14 cellular contexts compared by ENCODE assay signal in genomic region chr9:38687992-38688391, GRCh38. TPM values are rescaled to one million over a fixed set of nuclear protein-coding genes. Genes with fewer than 3 reads are reported as not detected.
DNase-seq lines count a peak whose midpoint lies in the region; ATAC-seq, FAIRE-seq and TF ChIP-seq lines count a peak whose summit lies in the region.
"Had no signal": no experiment of that assay in that cellular context is flagged by ENCODE, and none has a peak within 500 bp of the region (broad histone marks: within the 10 kb centered on the region; RNA-seq: fewer than 3 reads in every experiment).

No MANE protein-coding gene starts in this region.

- BruUV-seq in mammary epithelial cell (replicated peaks; lab: Mats Ljungman, UMichigan) = no TSS peak

- dilution Hi-C loops in mammary epithelial cell (cut with HindIII; ENCODE audit: low sequenced_read_pairs) = no loop called here

- no peaks in the 10 kb centered on the region for H3K79me2 ChIP-seq in mammary epithelial cell (ENCODE audit: insufficient read depth, low read length)

- H3K4me1 ChIP-seq in mammary epithelial cell (ENCODE audit: insufficient read depth, low read length) = peaks cover 7% of the 10 kb centered on the region
- H3K4me1 ChIP-seq in kidney (ENCODE audit: control insufficient read depth in 1 of 2, insufficient read depth in 1 of 2, low read depth in 1 of 2, low read length in 2 of 2) = peaks cover 3% of the 10 kb centered on the region in 2 donors

- in situ Hi-C loops in mammary epithelial cell (cut with MboI; ENCODE audit: low sequenced_read_pairs in 2 of 2) = no loop called here

- DNase-seq in DMS153 (lab: John Stamatoyannopoulos, UW) (peak; percentile 23), DMS153 treated with DMSO at 0.1 percent for 48 hours (lab: John Stamatoyannopoulos, UW; ENCODE audit: unreplicated experiment) (no peak), mammary epithelial cell (no peak), kidney (no peak), NAMALWA (ENCODE audit: low spot score) (no peak)
- no peak for DNase-seq in activated CD8-positive, alpha-beta memory T cell treated with anti-CD3 and anti-CD28 coated beads, Interleukin-2, amount 10 ng/mL, durations not matched to agents 7 days and 5 days
- DNase-seq: NCI-H2081 treated with DMSO at 0.1 percent for 48 hours had no signal

- H4K20me1 ChIP-seq in mammary epithelial cell (ENCODE audit: insufficient read depth, low read length) = no peaks in the 10 kb centered on the region

- FAIRE-seq in kidney (lab: Jason Lieb, UNC) = no peak

- no peak overlapping the region for H3K27ac ChIP-seq in mammary epithelial cell (ENCODE audit: insufficient read depth, low read depth, low read length)
- H3K27ac ChIP-seq in kidney (ENCODE audit: low read depth in 2 of 2, low read length in 2 of 2) = no peak overlapping the region
- peak overlapping the region; percentile 93 for H3K27ac ChIP-seq in temporal lobe (ENCODE audit: low read depth, low read length)
- H3K27ac ChIP-seq: skin epidermis had no signal

- ATAC-seq in HG02642 (IDR thresholded peaks at IDR 0.05; ENCODE audit: poor library complexity, unreplicated experiment) = no peak
- ATAC-seq in activated CD8-positive, alpha-beta memory T cell treated with anti-CD3 and anti-CD28 coated beads, Interleukin-2, amount 10 ng/mL, durations not matched to agents 7 days and 5 days = no peak

- H3K27ac Mint-ChIP-seq in activated CD8-positive, alpha-beta memory T cell treated with anti-CD3 and anti-CD28 coated beads, Interleukin-2, amount 10 ng/mL, durations not matched to agents 7 days and 5 days = no peak overlapping the region
- H3K27ac Mint-ChIP-seq: nephron, type B pancreatic cell had no signal

- no peak for TF ChIP-seq CTCF in mammary epithelial cell (conservative IDR thresholded peaks at IDR 0.05 in 1 of 2, IDR thresholded peaks at IDR 0.05 in 1 of 2; ENCODE audit: extremely low read depth in 1 of 2, insufficient read depth in 1 of 2, low read depth in 1 of 2, low read length in 2 of 2)
- TF ChIP-seq CTCF in kidney (IDR thresholded peaks at IDR 0.05; ENCODE audit: borderline replicate concordance, extremely low read depth, insufficient read depth) = no peak

- no peaks in the 10 kb centered on the region for H3K27me3 ChIP-seq in mammary epithelial cell (ENCODE audit: insufficient read depth, low read length)

- intact Hi-C loops in mammary epithelial cell (cut with micrococcal nuclease) = no loop called here
- intact Hi-C loops in kidney (cut with DNase I) = no loop called here

- H3K9me3 ChIP-seq in mammary epithelial cell (replicated peaks; ENCODE audit: insufficient read depth, low read length) (no peaks in the 10 kb centered on the region), kidney (ENCODE audit: control insufficient read depth in 1 of 2, low read length in 2 of 2) (no peaks in the 10 kb centered on the region)

- no peaks in the 10 kb centered on the region for H3K36me3 Mint-ChIP-seq in activated CD8-positive, alpha-beta memory T cell treated with anti-CD3 and anti-CD28 coated beads, Interleukin-2, amount 10 ng/mL, durations not matched to agents 7 days and 5 days
- H3K36me3 Mint-ChIP-seq: type B pancreatic cell had no signal

- peak overlapping the region; percentile 63 for H3K4me2 ChIP-seq in mammary epithelial cell (ENCODE audit: insufficient read depth, low read depth, low read length)

- no peaks in the 10 kb centered on the region for H3K9me3 Mint-ChIP-seq in activated CD8-positive, alpha-beta memory T cell treated with anti-CD3 and anti-CD28 coated beads, Interleukin-2, amount 10 ng/mL, durations not matched to agents 7 days and 5 days (ENCODE audit: low read depth)
- H3K9me3 Mint-ChIP-seq: nephron, type B pancreatic cell had no signal

- CTCF ChIA-PET in mammary epithelial cell (lab: Charles Lee; ENCODE audit: low non-redundant PET) = no interaction called here
- CTCF ChIA-PET in activated CD8-positive, alpha-beta memory T cell treated with anti-CD3 and anti-CD28 coated beads, Interleukin-2, amount 10 ng/mL, durations not matched to agents 7 days and 5 days (lab: Charles Lee) = no interaction called here

- no peak overlapping the region for H3K9ac ChIP-seq in mammary epithelial cell (ENCODE audit: insufficient read depth, low read length)
- H3K9ac ChIP-seq in kidney (ENCODE audit: low read length in 2 of 2) = no peak overlapping the region

- H2AFZ ChIP-seq in mammary epithelial cell (ENCODE audit: low read depth, low read length) = peak overlapping the region; percentile 70

- no peaks in the 10 kb centered on the region for H3K4me1 Mint-ChIP-seq in activated CD8-positive, alpha-beta memory T cell treated with anti-CD3 and anti-CD28 coated beads, Interleukin-2, amount 10 ng/mL, durations not matched to agents 7 days and 5 days

- no peak overlapping the region for H3K4me3 Mint-ChIP-seq in activated CD8-positive, alpha-beta memory T cell treated with anti-CD3 and anti-CD28 coated beads, Interleukin-2, amount 10 ng/mL, durations not matched to agents 7 days and 5 days
- H3K4me3 Mint-ChIP-seq: nephron had no signal

- peaks cover 10% of the 10 kb centered on the region for H3K27me3 Mint-ChIP-seq in activated CD8-positive, alpha-beta memory T cell treated with anti-CD3 and anti-CD28 coated beads, Interleukin-2, amount 10 ng/mL, durations not matched to agents 7 days and 5 days

- 81% methylated on average over 7 of the region's 8 CpGs for WGBS in mammary epithelial cell (ENCODE audit: low coverage, missing lambda C conversion rate)

- H3K4me3 ChIP-seq in mammary epithelial cell (replicated peaks in 1 of 3; ENCODE audit: insufficient read depth in 1 of 3, low read depth in 2 of 3, low read length in 3 of 3) = no peak overlapping the region
- H3K4me3 ChIP-seq in kidney (ENCODE audit: low read length in 2 of 2) = peak overlapping the region; percentile 28 to 66

- H3K36me3 ChIP-seq in mammary epithelial cell (ENCODE audit: insufficient read depth, low read length) = no peaks in the 10 kb centered on the region
- H3K36me3 ChIP-seq in kidney (ENCODE audit: control insufficient read depth in 1 of 2, insufficient read depth in 2 of 2, low read length in 2 of 2) = no peaks in the 10 kb centered on the region

RNA-seq across cellular contexts. Expression of gene FAM240B, which starts 31.9 kb away (rescaled TPM):
- total RNA-seq in mammary epithelial cell (not detected), kidney (not detected), temporal lobe (not detected)
- polyA plus RNA-seq in mammary epithelial cell (not detected), kidney (ENCODE audit: insufficient read depth, low read depth, low replicate concordance) (not detected)
- polyA minus RNA-seq in mammary epithelial cell = not detected
- total RNA-seq in activated CD8-positive, alpha-beta memory T cell treated with anti-CD3 and anti-CD28 coated beads, Interleukin-2, amount 10 ng/mL, durations not matched to agents 7 days and 5 days = not detected
- total RNA-seq: activated CD8-positive, alpha-beta memory T cell treated with anti-CD3 and anti-CD28 coated beads for 36 hours; OCI-LY7 had no signal

Comparison
In these comparisons a context has a peak if more than half of its experiments do, and no peak if none do; other contexts are left out.
1. H3K4me3 ChIP-seq: peak in kidney (2 of 2); none in mammary epithelial cell (0 of 3).